ENCODE assay signal across 20 cellular contexts in the genomic region with DNA sequence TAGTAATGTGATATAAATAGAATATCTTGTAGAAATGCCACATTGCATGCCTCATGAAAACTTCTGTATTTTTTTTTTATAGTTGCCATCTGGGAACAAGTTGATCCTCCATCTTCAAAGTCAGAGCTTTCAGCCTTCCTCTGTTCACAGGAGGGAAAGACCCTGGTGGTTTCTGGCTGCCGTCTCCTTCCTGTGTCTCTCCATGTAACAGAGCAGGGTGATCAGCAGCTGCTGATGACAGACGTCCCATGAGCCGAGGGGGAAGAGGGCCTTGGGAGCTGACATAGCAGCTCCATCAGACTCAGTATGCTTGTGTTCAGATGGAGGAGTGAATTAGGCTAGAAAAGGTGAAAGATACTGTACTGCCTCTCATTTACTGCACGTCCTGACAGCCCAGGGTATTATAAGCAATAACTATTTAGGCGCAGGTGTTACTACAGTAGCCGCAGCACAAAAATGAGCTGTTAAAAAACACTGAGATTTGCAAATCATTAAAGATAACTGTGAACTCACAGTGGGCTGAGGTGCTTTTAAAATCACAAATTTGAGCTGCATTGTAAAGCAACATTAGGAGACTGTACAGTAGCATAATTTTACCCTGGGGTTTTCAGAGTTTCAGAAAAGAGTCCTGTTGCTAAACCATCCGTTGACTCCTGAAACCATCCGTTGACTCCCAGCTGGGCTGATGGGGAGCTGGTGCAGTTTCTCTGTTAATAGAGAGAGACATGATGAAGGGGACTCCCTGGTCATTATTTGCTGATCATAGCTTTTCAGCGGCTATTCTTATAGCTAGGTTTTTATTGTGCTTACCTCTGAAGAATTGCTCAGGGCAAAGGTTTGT.
DNase-seq lines count a peak whose midpoint lies in the region; ATAC-seq and TF ChIP-seq lines count a peak whose summit lies in the region.
"Had no signal": no experiment of that assay in that cellular context is flagged by ENCODE, and none has a peak within 500 bp of the region (broad histone marks: within the 10 kb centered on the region; RNA-seq: fewer than 3 reads in every experiment).

No MANE protein-coding gene starts in this region.

- peaks cover 0 to 4% (median 0%) of the 10 kb centered on the region in 4 donors for H3K9me3 ChIP-seq in esophagus muscularis mucosa
- H3K9me3 ChIP-seq: SJSA1 had no signal

- peak; percentile 40 for DNase-seq in activated naive CD4-positive, alpha-beta T cell treated with anti-CD3 and anti-CD28 coated beads for 36 hours
- DNase-seq in activated naive CD4-positive, alpha-beta T cell treated with Interleukin-2 at 50 U/mL for 16 hours, result no peak
- peak; percentile 18 for DNase-seq in myocyte (ENCODE audit: low read depth)
- no peak for DNase-seq in stimulated activated naive CD4-positive, alpha-beta T cell (lab: John Stamatoyannopoulos, UW)
- DNase-seq in esophagus muscularis mucosa (ENCODE audit: extremely low spot score), result no peak
- no peak for DNase-seq in activated CD4-positive, alpha-beta T cell treated with anti-CD3 and anti-CD28 coated beads for 36 hours
- DNase-seq: activated CD4-positive, alpha-beta T cell treated with anti-CD3 and anti-CD28 coated beads, Interleukin-2, amount 10 ng/mL, durations not matched to agents 7 days and 5 days; activated T-cell treated with anti-CD3 and anti-CD28 coated beads, Interleukin-2, amount 50 U/mL, for 24 hours; DMS153; dorsolateral prefrontal cortex; head of caudate nucleus; natural killer cell; NCI-H146; NCI-H510A had no signal

- no peak overlapping the region for H3K27ac ChIP-seq in esophagus muscularis mucosa (replicated peaks in 1 of 4)
- H3K27ac ChIP-seq: dorsolateral prefrontal cortex, SJSA1 had no signal

- no peaks in the 10 kb centered on the region for H3K9me3 Mint-ChIP-seq in activated naive CD4-positive, alpha-beta T cell treated with anti-CD3 and anti-CD28 coated beads for 36 hours
- H3K9me3 Mint-ChIP-seq in activated CD4-positive, alpha-beta T cell treated with anti-CD3 and anti-CD28 coated beads for 36 hours (ENCODE audit: low read depth), result no peaks in the 10 kb centered on the region
- H3K9me3 Mint-ChIP-seq: activated CD4-positive, alpha-beta T cell treated with anti-CD3 and anti-CD28 coated beads, Interleukin-2, amount 10 ng/mL, durations not matched to agents 7 days and 5 days; activated T-cell treated with anti-CD3 and anti-CD28 coated beads, Interleukin-2, amount 50 U/mL, for 24 hours; natural killer cell had no signal

- no peak for TF ChIP-seq CTCF in esophagus muscularis mucosa (IDR thresholded peaks at IDR 0.05)

- H3K4me3 Mint-ChIP-seq in activated naive CD4-positive, alpha-beta T cell treated with anti-CD3 and anti-CD28 coated beads for 36 hours, result no peak overlapping the region
- no peak overlapping the region for H3K4me3 Mint-ChIP-seq in activated CD4-positive, alpha-beta T cell treated with anti-CD3 and anti-CD28 coated beads for 36 hours
- H3K4me3 Mint-ChIP-seq: activated CD4-positive, alpha-beta T cell treated with anti-CD3 and anti-CD28 coated beads, Interleukin-2, amount 10 ng/mL, durations not matched to agents 7 days and 5 days; activated T-cell treated with anti-CD3 and anti-CD28 coated beads, Interleukin-2, amount 50 U/mL, for 24 hours; CD14-positive monocyte; natural killer cell had no signal

- TF ChIP-seq POLR2A in esophagus muscularis mucosa (IDR thresholded peaks at IDR 0.05; ENCODE audit: low read depth), result no peak

- no peaks in the 10 kb centered on the region for H3K27me3 ChIP-seq in esophagus muscularis mucosa
- H3K27me3 ChIP-seq: SJSA1 had no signal

- H3K4me3 ChIP-seq in esophagus muscularis mucosa, result no peak overlapping the region
- H3K4me3 ChIP-seq: dorsolateral prefrontal cortex, lung, SJSA1 had no signal

- H3K4me1 Mint-ChIP-seq in activated naive CD4-positive, alpha-beta T cell treated with anti-CD3 and anti-CD28 coated beads for 36 hours (ENCODE audit: low read depth), result peaks cover 3% of the 10 kb centered on the region
- H3K4me1 Mint-ChIP-seq in activated CD4-positive, alpha-beta T cell treated with anti-CD3 and anti-CD28 coated beads for 36 hours, result no peaks in the 10 kb centered on the region
- H3K4me1 Mint-ChIP-seq: activated CD4-positive, alpha-beta T cell treated with anti-CD3 and anti-CD28 coated beads, Interleukin-2, amount 10 ng/mL, durations not matched to agents 7 days and 5 days; CD14-positive monocyte; natural killer cell had no signal

- CTCF ChIA-PET in activated naive CD4-positive, alpha-beta T cell treated with anti-CD3 and anti-CD28 coated beads for 36 hours (lab: Charles Lee), result interaction anchor here (0.7 to 1.4 kb wide), 2 partner anchors 166 to 1233 kb away, joined by 3 to 4 read pairs; no protein-coding TSS in a partner anchor
- CTCF ChIA-PET in activated CD4-positive, alpha-beta T cell treated with anti-CD3 and anti-CD28 coated beads for 36 hours (lab: Charles Lee), result interaction anchor here (0.6 to 1.1 kb wide), 3 partner anchors 42 to 212 kb away, joined by 3 to 5 read pairs (median 3); no protein-coding TSS in a partner anchor

- POLR2A ChIA-PET in activated CD4-positive, alpha-beta T cell treated with anti-CD3 and anti-CD28 coated beads for 36 hours (lab: Charles Lee), result no interaction called here

- H3K36me3 ChIP-seq in esophagus muscularis mucosa, result no peaks in the 10 kb centered on the region
- H3K36me3 ChIP-seq: SJSA1 had no signal

- H3K27ac Mint-ChIP-seq in activated naive CD4-positive, alpha-beta T cell treated with anti-CD3 and anti-CD28 coated beads for 36 hours, result no peak overlapping the region
- H3K27ac Mint-ChIP-seq in activated CD4-positive, alpha-beta T cell treated with anti-CD3 and anti-CD28 coated beads for 36 hours, result no peak overlapping the region
- H3K27ac Mint-ChIP-seq: activated CD4-positive, alpha-beta T cell treated with anti-CD3 and anti-CD28 coated beads, Interleukin-2, amount 10 ng/mL, durations not matched to agents 7 days and 5 days; activated T-cell treated with anti-CD3 and anti-CD28 coated beads, Interleukin-2, amount 50 U/mL, for 24 hours; CD14-positive monocyte; natural killer cell had no signal

- no peak for TF ChIP-seq EP300 in esophagus muscularis mucosa (IDR thresholded peaks at IDR 0.05)

- WGBS in esophagus muscularis mucosa, result 66% methylated on average over 9 of the region's 9 CpGs

- peak; percentile 70 for ATAC-seq in GM21390 (IDR thresholded peaks at IDR 0.05; ENCODE audit: unreplicated experiment)
- ATAC-seq in HG03066 (IDR thresholded peaks at IDR 0.05; ENCODE audit: low read depth, unreplicated experiment), result peak; percentile 52
- no peak for ATAC-seq in activated CD4-positive, alpha-beta T cell treated with anti-CD3 and anti-CD28 coated beads for 36 hours
- ATAC-seq: esophagus mucosa had no signal

- peaks cover 24% of the 10 kb centered on the region for H3K27me3 Mint-ChIP-seq in activated naive CD4-positive, alpha-beta T cell treated with anti-CD3 and anti-CD28 coated beads for 36 hours (ENCODE audit: low read depth)
- peaks cover 23% of the 10 kb centered on the region for H3K27me3 Mint-ChIP-seq in activated CD4-positive, alpha-beta T cell treated with anti-CD3 and anti-CD28 coated beads for 36 hours

- H3K4me1 ChIP-seq in esophagus muscularis mucosa, result peaks cover 0 to 3% (median 0%) of the 10 kb centered on the region in 4 donors
- H3K4me1 ChIP-seq: SJSA1 had no signal

- no peaks in the 10 kb centered on the region for H3K36me3 Mint-ChIP-seq in activated naive CD4-positive, alpha-beta T cell treated with anti-CD3 and anti-CD28 coated beads for 36 hours (ENCODE audit: low read depth)
- H3K36me3 Mint-ChIP-seq in activated CD4-positive, alpha-beta T cell treated with anti-CD3 and anti-CD28 coated beads for 36 hours (ENCODE audit: low read depth), result no peaks in the 10 kb centered on the region
- H3K36me3 Mint-ChIP-seq: CD14-positive monocyte, natural killer cell had no signal

- intact Hi-C loops in activated naive CD4-positive, alpha-beta T cell treated with anti-CD3 and anti-CD28 coated beads for 36 hours (cut with micrococcal nuclease), result no loop called here
- intact Hi-C loops in esophagus muscularis mucosa (cut with DNase I), result no loop called here
- intact Hi-C loops in activated CD4-positive, alpha-beta T cell treated with anti-CD3 and anti-CD28 coated beads for 36 hours (cut with DNase I, micrococcal nuclease), result no loop called here

Comparison
In these comparisons a context has a peak if more than half of its experiments do, and no peak if none do; other contexts are left out.
1. DNase-seq: peak in activated naive CD4-positive, alpha-beta T cell treated with anti-CD3 and anti-CD28 coated beads for 36 hours (single experiment) and myocyte (single experiment); none in activated naive CD4-positive, alpha-beta T cell treated with Interleukin-2 at 50 U/mL for 16 hours (single experiment), stimulated activated naive CD4-positive, alpha-beta T cell (0 of 6), esophagus muscularis mucosa (single experiment) and activated CD4-positive, alpha-beta T cell treated with anti-CD3 and anti-CD28 coated beads for 36 hours (single experiment).